ENCODE assay signal across 14 cellular contexts in genomic region chr20:34070079-34070439, GRCh38. TPM values are rescaled to one million over a fixed set of nuclear protein-coding genes. Genes with fewer than 3 reads are reported as not detected.
DNase-seq lines count a peak whose midpoint lies in the region; ATAC-seq, FAIRE-seq and TF ChIP-seq lines count a peak whose summit lies in the region.
"Had no signal": no experiment of that assay in that cellular context is flagged by ENCODE, and none has a peak within 500 bp of the region (broad histone marks: within the 10 kb centered on the region; RNA-seq: fewer than 3 reads in every experiment).

No MANE protein-coding gene starts in this region.

- peaks cover 43% of the 10 kb centered on the region for H3K79me2 ChIP-seq in HepG2 (ENCODE audit: insufficient read depth, low read length)
- H3K79me2 ChIP-seq in KMS-11 (ENCODE audit: insufficient read depth, low read depth) = peaks cover 63% of the 10 kb centered on the region

- H3K4me2 ChIP-seq in HepG2 (ENCODE audit: low read depth, low read length) (no peak overlapping the region), KMS-11 (peak overlapping the region; percentile 56; the same call in 1 of the 2 replicates)
- H3K4me2 ChIP-seq: neural progenitor cell, smooth muscle cell had no signal

- in situ Hi-C loops in HepG2 (cut with HindIII; ENCODE audit: extremely low pct_ligation_motif_present, low pct_unique_long_range_greater_than_20kb) = no loop called here

- H3K9me3 Mint-ChIP-seq in chondrocyte (ENCODE audit: low read depth) = no peaks in the 10 kb centered on the region
- H3K9me3 Mint-ChIP-seq: activated naive CD4-positive, alpha-beta T cell treated with anti-CD3 and anti-CD28 coated beads, Interleukin-2, amount 50 U/mL, for 24 hours; immature natural killer cell; neural progenitor cell had no signal

- TF ChIP-seq CTCF in HepG2 (CRISPR knock-in tag; IDR thresholded peaks at IDR 0.05) (no peak), right lobe of liver (IDR thresholded peaks at IDR 0.05) (no peak), KMS-11 (conservative IDR thresholded peaks at IDR 0.05; ENCODE audit: low read depth, low read length) (peak; percentile 14; the same call in 1 of the 2 replicates), chondrocyte (IDR thresholded peaks at IDR 0.05) (peak; percentile 60)

- no peak for TF ChIP-seq RAD21 in HepG2 (CRISPR knock-in tag; IDR thresholded peaks at IDR 0.05)

- peaks cover 6% of the 10 kb centered on the region for H3K36me3 Mint-ChIP-seq in chondrocyte (ENCODE audit: low read depth)
- H3K36me3 Mint-ChIP-seq: activated naive CD4-positive, alpha-beta T cell treated with anti-CD3 and anti-CD28 coated beads, Interleukin-2, amount 50 U/mL, for 24 hours had no signal

- H3K4me1 ChIP-seq in HepG2 (ENCODE audit: insufficient read depth, low read length) (no peaks in the 10 kb centered on the region), right lobe of liver (peaks cover 0 to 10% (median 2%) of the 10 kb centered on the region in 4 donors), KMS-11 (ENCODE audit: low read depth, poor library complexity, severe bottlenecking) (peaks cover 62% of the 10 kb centered on the region)

- CTCF ChIA-PET in HepG2 (lab: Yijun Ruan, JAX; ENCODE audit: low intra/inter-chr PET ratio, low total read pairs) = interaction anchor here (0.9 to 3.4 kb wide), 8 partner anchors 59 to 278 kb away, joined by 4 to 100 read pairs (median 14); no protein-coding TSS in a partner anchor

- POLR2A ChIA-PET in HepG2 (lab: Yijun Ruan, JAX) = no interaction called here

- peaks cover 41% of the 10 kb centered on the region for H4K20me1 ChIP-seq in HepG2 (ENCODE audit: insufficient read depth, low read length)
- H4K20me1 ChIP-seq in KMS-11 (ENCODE audit: insufficient read depth) = peaks cover 18% of the 10 kb centered on the region

- no peaks in the 10 kb centered on the region for H3K9me3 ChIP-seq in HepG2 (ENCODE audit: low read length)
- no peaks in the 10 kb centered on the region for H3K9me3 ChIP-seq in right lobe of liver
- H3K9me3 ChIP-seq: right atrium auricular region had no signal

- peaks cover 28 to 56% of the 10 kb centered on the region in 2 experiments for H3K36me3 ChIP-seq in HepG2 (replicated peaks in 1 of 2; ENCODE audit: control insufficient read depth in 1 of 2, insufficient read depth in 2 of 2, low read length in 2 of 2)
- peaks cover 0 to 16% (median 4%) of the 10 kb centered on the region in 4 donors for H3K36me3 ChIP-seq in right lobe of liver
- no peaks in the 10 kb centered on the region; the same call in 1 of the 2 replicates for H3K36me3 ChIP-seq in KMS-11 (ENCODE audit: insufficient read depth)
- H3K36me3 ChIP-seq: neural progenitor cell had no signal

- no peaks in the 10 kb centered on the region for H3K27me3 ChIP-seq in HepG2 (ENCODE audit: control insufficient read depth in 1 of 2, insufficient read depth in 2 of 2, low read length in 2 of 2)
- H3K27me3 ChIP-seq in right lobe of liver = no peaks in the 10 kb centered on the region
- no peaks in the 10 kb centered on the region for H3K27me3 ChIP-seq in KMS-11 (ENCODE audit: insufficient read depth, low read depth)
- H3K27me3 ChIP-seq: neural progenitor cell, right atrium auricular region had no signal

- no TSS peak for BruUV-seq in HepG2 (replicated peaks; lab: Mats Ljungman, UMichigan)

- TF ChIP-seq EP300 in HepG2 (IDR thresholded peaks at IDR 0.05; ENCODE audit: low read depth in 2 of 2, low read length in 2 of 2) (no peak), HepG2 (CRISPR knock-in tag; IDR thresholded peaks at IDR 0.05; ENCODE audit: borderline replicate concordance) (no peak)

- no peak overlapping the region for H3K27ac ChIP-seq in HepG2 (ENCODE audit: extremely low read length, insufficient read depth, low read length)
- H3K27ac ChIP-seq in right lobe of liver = no peak overlapping the region
- H3K27ac ChIP-seq in KMS-11 = no peak overlapping the region
- H3K27ac ChIP-seq: neural progenitor cell, right atrium auricular region had no signal

- TF ChIP-seq POLR2A in HepG2 (IDR thresholded peaks at IDR 0.05; ENCODE audit: insufficient read depth in 1 of 2, low read depth in 2 of 2, low read length in 2 of 2) = no peak
- no peak for TF ChIP-seq POLR2A in right lobe of liver (IDR thresholded peaks at IDR 0.05)
- TF ChIP-seq POLR2A in GM12892 (IDR thresholded peaks at IDR 0.05; ENCODE audit: low read depth, low read length) = no peak

- H3K4me1 Mint-ChIP-seq in chondrocyte (ENCODE audit: low read depth) = peaks cover 30% of the 10 kb centered on the region

- DNase-seq in HepG2 (ENCODE audit: low spot score) = no peak
- DNase-seq in right lobe of liver = no peak
- DNase-seq in chondrocyte (ENCODE audit: low spot score) = no peak
- DNase-seq in GM12892 (ENCODE audit: insufficient read length) = no peak
- DNase-seq in epidermal melanocyte (ENCODE audit: insufficient read length, low spot score) = no peak
- no peak for DNase-seq in glomerular visceral epithelial cell (ENCODE audit: extremely low spot score)

- H3K4me3 ChIP-seq in HepG2 (replicated peaks in 1 of 3; ENCODE audit: insufficient read depth in 1 of 3, low read depth in 2 of 3, low read length in 3 of 3) = no peak overlapping the region
- no peak overlapping the region for H3K4me3 ChIP-seq in right lobe of liver
- H3K4me3 ChIP-seq in KMS-11 (IDR thresholded peaks at IDR 0.05; ENCODE audit: insufficient read depth, low read depth, low read length) = no peak overlapping the region
- H3K4me3 ChIP-seq: neural progenitor cell, right atrium auricular region, smooth muscle cell had no signal

- no peaks in the 10 kb centered on the region for H3K27me3 Mint-ChIP-seq in chondrocyte (ENCODE audit: low read depth)
- H3K27me3 Mint-ChIP-seq: activated naive CD4-positive, alpha-beta T cell treated with anti-CD3 and anti-CD28 coated beads, Interleukin-2, amount 50 U/mL, for 24 hours had no signal

- H3K27ac Mint-ChIP-seq in chondrocyte (ENCODE audit: unreplicated experiment) = peak overlapping the region; percentile 29

- no peak overlapping the region for H3K9ac ChIP-seq in HepG2 (ENCODE audit: insufficient read depth, low read depth, low read length)
- no peak overlapping the region for H3K9ac ChIP-seq in KMS-11
- H3K9ac ChIP-seq: neural progenitor cell had no signal

- no peak overlapping the region for H3K4me3 Mint-ChIP-seq in chondrocyte (ENCODE audit: unreplicated experiment)
- H3K4me3 Mint-ChIP-seq: activated naive CD4-positive, alpha-beta T cell treated with anti-CD3 and anti-CD28 coated beads, Interleukin-2, amount 50 U/mL, for 24 hours; immature natural killer cell; neural progenitor cell had no signal

- 94% methylated on average over 3 of the region's 3 CpGs for WGBS in HepG2 (ENCODE audit: low lambda C conversion rate)
- WGBS in right lobe of liver (ENCODE audit: insufficient coverage, low coverage, low lambda C conversion rate, missing lambda C conversion rate) = 78% methylated on average over 3 of the region's 3 CpGs

- ATAC-seq in HepG2 = no peak
- no peak for ATAC-seq in right lobe of liver

- H2AFZ ChIP-seq in HepG2 (ENCODE audit: low read length) = no peak overlapping the region
- H2AFZ ChIP-seq in KMS-11 (ENCODE audit: low read depth) = no peak overlapping the region
- H2AFZ ChIP-seq: neural progenitor cell had no signal

- no peak for FAIRE-seq in HepG2 (lab: Jason Lieb, UNC)
- FAIRE-seq in GM12892 (lab: Jason Lieb, UNC) = no peak
- FAIRE-seq: bronchial epithelial cell, H54 had no signal

- intact Hi-C loops in HepG2 (cut with micrococcal nuclease; ENCODE audit: unreplicated experiment) = loop anchor here (10.0 kb wide), 1 partner anchor 275 kb away; no protein-coding TSS in a partner anchor
- intact Hi-C loops in right lobe of liver (cut with DNase I) = loop anchor here in 1 of 2 donors (10.0 kb wide), 2 partner anchors 55 to 155 kb away; no protein-coding TSS in a partner anchor

TF ChIP-seq in HepG2, 621 proteins besides CTCF, POLR2A, EP300 and RAD21 (continues in another document):
- TF ChIP-seq ZBTB38 (CRISPR knock-in tag; IDR thresholded peaks at IDR 0.05) (no peak), TAF1 (CRISPR knock-in tag; IDR thresholded peaks at IDR 0.05) (0 out of 2 replicates have a peak, but pooled peaks have one; percentile 21), ETV6 (CRISPR knock-in tag; conservative IDR thresholded peaks at IDR 0.05) (no peak)

RNA-seq across cellular contexts. Expression of gene EIF2S2, which starts 42.0 kb away (rescaled TPM):
- total RNA-seq in HepG2 (2016; rRNA removed; fragmentation: Illumina TruSeq; extraction: Trizol) (213 and 316 TPM in 2 replicates), right lobe of liver (10 to 100 TPM; 16.7 to 50.6 (median 30.8) TPM), chondrocyte (49.4 to 152 TPM (median 148 TPM) in 3 replicates)
- 51.0 and 51.7 TPM in 2 replicates for total RNA-seq in HepG2 (2016; cell fraction: cytosol; rRNA removed; fragmentation: Illumina TruSeq; extraction: Trizol; ENCODE audit: low read depth)
- total RNA-seq in HepG2 (2016; cell fraction: insoluble cytoplasmic fraction; rRNA removed; fragmentation: Illumina TruSeq; extraction: Trizol) = 208 and 329 TPM in 2 replicates
- 97.8 and 98.8 TPM in 2 replicates for total RNA-seq in HepG2 (2016; cell fraction: membrane; rRNA removed; fragmentation: Illumina TruSeq; extraction: Trizol)
- total RNA-seq in HepG2 (2016; cell fraction: nucleus; rRNA removed; fragmentation: Illumina TruSeq; extraction: Trizol) = 76.0 and 84.1 TPM in 2 replicates
- polyA plus RNA-seq in HepG2 (2011; rRNA removed) = 102 and 126 TPM in 2 replicates
- 63.0 and 92.8 TPM in 2 replicates for polyA plus RNA-seq in HepG2 (2011; cell fraction: cytosol; rRNA removed)
- 22.9 and 30.3 TPM in 2 replicates for polyA plus RNA-seq in HepG2 (2011; cell fraction: nucleus; rRNA removed)
- polyA plus RNA-seq in HepG2 (2012) = 143 and 178 TPM in 2 replicates
- polyA plus RNA-seq in HepG2 (2016; cell fraction: cytosol; fragmentation: Illumina TruSeq; extraction: Trizol; ENCODE audit: low read depth) = 36.0 and 36.2 TPM in 2 replicates
- 299 and 317 TPM in 2 replicates for polyA plus RNA-seq in HepG2 (2016; cell fraction: insoluble cytoplasmic fraction; fragmentation: Illumina TruSeq; extraction: Trizol; ENCODE audit: low read depth)
- 66.5 and 67.3 TPM in 2 replicates for polyA plus RNA-seq in HepG2 (2016; cell fraction: membrane; fragmentation: Illumina TruSeq; extraction: Trizol; ENCODE audit: low read depth)
- polyA plus RNA-seq in HepG2 (2016; cell fraction: nucleus; fragmentation: Illumina TruSeq; extraction: Trizol; ENCODE audit: insufficient read depth, low read depth) = 111 and 114 TPM in 2 replicates
- polyA minus RNA-seq in HepG2 (2011; rRNA and poly(A)+ RNA removed; ENCODE audit: low replicate concordance) = 27.1 and 39.1 TPM in 2 replicates
- 55.0 and 56.6 TPM in 2 replicates for polyA minus RNA-seq in HepG2 (2011; cell fraction: cytosol; rRNA and poly(A)+ RNA removed)
- polyA minus RNA-seq in HepG2 (2011; cell fraction: nucleus; rRNA and poly(A)+ RNA removed) = 34.4 and 37.0 TPM in 2 replicates
- 91.7 TPM for polyA plus RNA-seq in GM12892 (2012; ENCODE audit: missing spikeins)

Comparison
In these comparisons a context has a peak if more than half of its experiments do, and no peak if none do; other contexts are left out.
1. CTCF ChIP-seq: peak in KMS-11 (single experiment) and chondrocyte (single experiment); none in HepG2 (single experiment) and right lobe of liver (0 of 4).